24 cellular contexts compared by ENCODE assay signal in genomic region chr4:48295116-48295515, GRCh38.
"Had no signal": no experiment of that assay in that cellular context is flagged by ENCODE, and none has a peak within 500 bp of the region (broad histone marks: within the 10 kb centered on the region; RNA-seq: fewer than 3 reads in every experiment).

No MANE protein-coding gene starts in this region.

- H3K4me3 ChIP-seq: ascending aorta, coronary artery, gastroesophageal sphincter, ovary, prostate gland, testis, transverse colon had no signal

- DNase-seq: activated CD4-positive, alpha-beta T cell treated with anti-CD3 and anti-CD28 coated beads for 4 hours; activated CD4-positive, alpha-beta T cell treated with anti-CD3 and anti-CD28 coated beads, Interleukin-2, amount 50 U/mL, for 4 hours; activated naive CD4-positive, alpha-beta T cell; activated T-cell treated with anti-CD3 and anti-CD28 coated beads for 4 hours; activated T-cell treated with anti-CD3 and anti-CD28 coated beads, Interleukin-2, amount 50 U/mL, for 72 hours; brain microvascular endothelial cell; hippocampal formation; left cardiac atrium; left ventricle myocardium superior; naive B cell; nephron progenitor cell; ovary; stimulated activated naive CD4-positive, alpha-beta T cell treated with Interleukin-2 at 50 U/mL for 16 hours; T-helper 9 cell; testis; transverse colon had no signal

- H3K4me1 ChIP-seq: ascending aorta, gastroesophageal sphincter, prostate gland, testis, transverse colon had no signal

- H3K27me3 ChIP-seq: ascending aorta, brain microvascular endothelial cell, gastroesophageal sphincter, neutrophil, ovary, testis, transverse colon had no signal

- H3K9me3 ChIP-seq: ascending aorta, gastroesophageal sphincter, neutrophil, ovary, prostate gland, testis, transverse colon had no signal

- H3K27ac ChIP-seq: ascending aorta, brain microvascular endothelial cell, coronary artery, gastroesophageal sphincter, neutrophil, ovary, prostate gland, testis, transverse colon, VCaP had no signal

- ATAC-seq: activated naive CD4-positive, alpha-beta T cell treated with anti-CD3 and anti-CD28 coated beads, Interleukin-2, amount 50 U/mL, for 72 hours; activated T-cell treated with anti-CD3 and anti-CD28 coated beads, Interleukin-2, amount 50 U/mL, for 72 hours; esophagus mucosa; gastroesophageal sphincter; left cardiac atrium; left ventricle myocardium superior had no signal
